ENCODE assay signal across 1 cellular context in the genomic region with DNA sequence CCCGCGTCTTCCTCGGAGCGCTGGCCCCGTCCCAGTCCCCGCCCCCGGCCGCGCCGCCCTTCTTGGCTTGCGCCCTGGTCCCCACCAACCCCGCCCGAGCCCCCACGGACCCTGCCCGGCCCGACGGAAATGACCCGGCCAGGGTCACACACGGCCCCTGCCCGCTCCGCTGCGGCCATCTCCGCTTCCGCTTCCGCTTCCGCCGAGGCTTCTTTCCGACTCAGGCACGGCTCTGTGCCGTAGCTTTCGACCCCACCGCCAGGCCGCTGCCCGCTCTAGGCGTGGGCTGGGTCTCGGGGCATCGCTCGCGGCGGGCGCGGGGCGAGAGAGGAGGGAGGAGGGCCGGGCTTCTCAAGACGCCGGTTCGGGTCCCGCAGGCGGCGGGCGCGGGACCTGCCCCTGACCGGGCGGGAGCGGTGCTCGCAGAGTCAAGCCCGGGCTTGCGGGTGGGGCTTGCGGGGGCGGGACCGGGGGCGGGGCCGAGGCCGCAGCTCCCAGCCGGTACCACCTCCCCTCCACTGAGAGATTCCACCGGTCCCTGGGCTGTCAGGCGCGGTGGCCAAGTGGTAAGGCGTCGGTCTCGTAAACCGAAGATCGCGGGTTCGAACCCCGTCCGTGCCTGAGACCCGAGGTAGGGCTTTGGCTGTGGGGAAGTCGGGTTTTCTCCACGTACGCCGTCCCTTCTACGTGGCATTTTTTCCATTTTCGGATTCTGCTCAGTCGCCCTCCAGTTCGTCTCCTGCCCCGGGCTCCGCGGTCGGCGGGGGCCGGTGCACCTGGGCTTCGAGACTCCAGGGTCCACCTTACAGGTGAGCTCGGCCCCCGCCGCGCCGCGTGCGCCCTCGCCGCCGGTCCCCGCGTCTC.
TF ChIP-seq lines count a peak whose summit lies in the region.

No MANE protein-coding gene starts in this region.

TF ChIP-seq in HepG2, 621 proteins besides CTCF, POLR2A, EP300 and RAD21 (continued from another document and continues in another):
- TF ChIP-seq PBX2 (CRISPR knock-in tag; IDR thresholded peaks at IDR 0.05) (no peak), CHCHD3 (CRISPR knock-in tag; IDR thresholded peaks at IDR 0.05) (no peak), TBX2 (CRISPR knock-in tag; IDR thresholded peaks at IDR 0.05; ENCODE audit: borderline replicate concordance) (peak; percentile 12; the same call in 1 of the 2 replicates), GFI1 (CRISPR knock-in tag; IDR thresholded peaks at IDR 0.05; ENCODE audit: borderline replicate concordance) (peak; percentile 78), RARG (CRISPR knock-in tag; IDR thresholded peaks at IDR 0.05; ENCODE audit: low read depth) (no peak), RAD51 (IDR thresholded peaks at IDR 0.05; ENCODE audit: borderline replicate concordance) (no peak), TBP (CRISPR knock-in tag; IDR thresholded peaks at IDR 0.05) (no peak), ZNF800 (CRISPR knock-in tag; IDR thresholded peaks at IDR 0.05) (no peak; the same call in 1 of the 2 replicates), ZNF430 (CRISPR knock-in tag; IDR thresholded peaks at IDR 0.05) (no peak; the same call in 1 of the 2 replicates), MYNN (CRISPR knock-in tag; IDR thresholded peaks at IDR 0.05; ENCODE audit: low read depth) (no peak), PPARG (CRISPR knock-in tag; conservative IDR thresholded peaks at IDR 0.05) (no peak), ZNF101 (CRISPR knock-in tag; IDR thresholded peaks at IDR 0.05; ENCODE audit: borderline replicate concordance, low read depth) (0 out of 2 replicates have a peak, but pooled peaks have one; percentile 56), TEAD3 (CRISPR knock-in tag; optimal IDR thresholded peaks at IDR 0.05; ENCODE audit: borderline replicate concordance) (peak; percentile 72), ZNF235 (CRISPR knock-in tag; IDR thresholded peaks at IDR 0.05; ENCODE audit: borderline replicate concordance) (peak; percentile 87; the same call in 1 of the 2 replicates), ZIK1 (CRISPR knock-in tag; IDR thresholded peaks at IDR 0.05; ENCODE audit: borderline replicate concordance, low read depth) (no peak), ERF (CRISPR knock-in tag; IDR thresholded peaks at IDR 0.05) (peak; percentile 86), SSRP1 (CRISPR knock-in tag; IDR thresholded peaks at IDR 0.05) (peak; percentile 92; the same call in 1 of the 2 replicates), ZNF567 (CRISPR knock-in tag; IDR thresholded peaks at IDR 0.05; ENCODE audit: borderline replicate concordance) (peak; percentile 72; the same call in 1 of the 2 replicates), PHF20 (CRISPR knock-in tag; IDR thresholded peaks at IDR 0.05) (peak; percentile 78), ZNF136 (CRISPR knock-in tag; IDR thresholded peaks at IDR 0.05; ENCODE audit: low read depth) (no peak), PRDM15 (CRISPR knock-in tag; IDR thresholded peaks at IDR 0.05) (0 out of 2 replicates have a peak, but pooled peaks have one; percentile 53), MTA1 (CRISPR knock-in tag; IDR thresholded peaks at IDR 0.05; ENCODE audit: borderline replicate concordance) (peak; percentile 49), SNAPC5 (CRISPR knock-in tag; IDR thresholded peaks at IDR 0.05; ENCODE audit: borderline replicate concordance) (0 out of 2 replicates have a peak, but pooled peaks have one; percentile 55), CREB1 (IDR thresholded peaks at IDR 0.05) (no peak), CREB1 (CRISPR knock-in tag; IDR thresholded peaks at IDR 0.05) (0 out of 2 replicates have a peak, but pooled peaks have one; percentile 7), MEF2D (CRISPR knock-in tag; IDR thresholded peaks at IDR 0.05) (no peak), ZNF543 (CRISPR knock-in tag; IDR thresholded peaks at IDR 0.05) (0 out of 2 replicates have a peak, but pooled peaks have one; percentile 65), KAT8 (CRISPR knock-in tag; IDR thresholded peaks at IDR 0.05) (peak; percentile 84), ZNF761 (CRISPR knock-in tag; conservative IDR thresholded peaks at IDR 0.05) (peak; percentile 68; the same call in 1 of the 2 replicates), ZEB1 (IDR thresholded peaks at IDR 0.05; ENCODE audit: insufficient replicate concordance, low read depth) (peak; percentile 84), TCF12 (IDR thresholded peaks at IDR 0.05) (no peak), TCF12 (CRISPR knock-in tag; IDR thresholded peaks at IDR 0.05) (peak; percentile 70), CHD4 (IDR thresholded peaks at IDR 0.05; ENCODE audit: borderline replicate concordance, low read length) (no peak), KLF13 (CRISPR knock-in tag; IDR thresholded peaks at IDR 0.05) (0 out of 2 replicates have a peak, but pooled peaks have one; percentile 67), ZNF317 (CRISPR knock-in tag; IDR thresholded peaks at IDR 0.05) (peak; percentile 66), ESRRA (CRISPR knock-in tag; IDR thresholded peaks at IDR 0.05; ENCODE audit: low read depth) (peak; percentile 46; the same call in 1 of the 2 replicates), SMAD1 (CRISPR knock-in tag; IDR thresholded peaks at IDR 0.05; ENCODE audit: borderline replicate concordance, low read depth) (0 out of 2 replicates have a peak, but pooled peaks have one; percentile 25), ZNF343 (CRISPR knock-in tag; IDR thresholded peaks at IDR 0.05) (peak; percentile 37; the same call in 1 of the 2 replicates), MATR3 (CRISPR knock-in tag; IDR thresholded peaks at IDR 0.05) (no peak), ARNT2 (CRISPR knock-in tag; IDR thresholded peaks at IDR 0.05; ENCODE audit: low read depth) (peak; percentile 83), ZBTB21 (CRISPR knock-in tag; IDR thresholded peaks at IDR 0.05) (no peak)
- TF ChIP-seq, protein P1, sequence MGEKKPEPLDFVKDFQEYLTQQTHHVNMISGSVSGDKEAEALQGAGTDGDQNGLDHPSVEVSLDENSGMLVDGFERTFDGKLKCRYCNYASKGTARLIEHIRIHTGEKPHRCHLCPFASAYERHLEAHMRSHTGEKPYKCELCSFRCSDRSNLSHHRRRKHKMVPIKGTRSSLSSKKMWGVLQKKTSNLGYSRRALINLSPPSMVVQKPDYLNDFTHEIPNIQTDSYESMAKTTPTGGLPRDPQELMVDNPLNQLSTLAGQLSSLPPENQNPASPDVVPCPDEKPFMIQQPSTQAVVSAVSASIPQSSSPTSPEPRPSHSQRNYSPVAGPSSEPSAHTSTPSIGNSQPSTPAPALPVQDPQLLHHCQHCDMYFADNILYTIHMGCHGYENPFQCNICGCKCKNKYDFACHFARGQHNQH (CRISPR knock-in tag; IDR thresholded peaks at IDR 0.05) = peak; percentile 91
- TF ChIP-seq, protein P2, sequence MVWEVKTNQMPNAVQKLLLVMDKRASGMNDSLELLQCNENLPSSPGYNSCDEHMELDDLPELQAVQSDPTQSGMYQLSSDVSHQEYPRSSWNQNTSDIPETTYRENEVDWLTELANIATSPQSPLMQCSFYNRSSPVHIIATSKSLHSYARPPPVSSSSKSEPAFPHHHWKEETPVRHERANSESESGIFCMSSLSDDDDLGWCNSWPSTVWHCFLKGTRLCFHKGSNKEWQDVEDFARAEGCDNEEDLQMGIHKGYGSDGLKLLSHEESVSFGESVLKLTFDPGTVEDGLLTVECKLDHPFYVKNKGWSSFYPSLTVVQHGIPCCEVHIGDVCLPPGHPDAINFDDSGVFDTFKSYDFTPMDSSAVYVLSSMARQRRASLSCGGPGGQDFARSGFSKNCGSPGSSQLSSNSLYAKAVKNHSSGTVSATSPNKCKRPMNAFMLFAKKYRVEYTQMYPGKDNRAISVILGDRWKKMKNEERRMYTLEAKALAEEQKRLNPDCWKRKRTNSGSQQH (CRISPR knock-in tag; IDR thresholded peaks at IDR 0.05; ENCODE audit: low read depth) = no peak
- TF ChIP-seq, protein P3, sequence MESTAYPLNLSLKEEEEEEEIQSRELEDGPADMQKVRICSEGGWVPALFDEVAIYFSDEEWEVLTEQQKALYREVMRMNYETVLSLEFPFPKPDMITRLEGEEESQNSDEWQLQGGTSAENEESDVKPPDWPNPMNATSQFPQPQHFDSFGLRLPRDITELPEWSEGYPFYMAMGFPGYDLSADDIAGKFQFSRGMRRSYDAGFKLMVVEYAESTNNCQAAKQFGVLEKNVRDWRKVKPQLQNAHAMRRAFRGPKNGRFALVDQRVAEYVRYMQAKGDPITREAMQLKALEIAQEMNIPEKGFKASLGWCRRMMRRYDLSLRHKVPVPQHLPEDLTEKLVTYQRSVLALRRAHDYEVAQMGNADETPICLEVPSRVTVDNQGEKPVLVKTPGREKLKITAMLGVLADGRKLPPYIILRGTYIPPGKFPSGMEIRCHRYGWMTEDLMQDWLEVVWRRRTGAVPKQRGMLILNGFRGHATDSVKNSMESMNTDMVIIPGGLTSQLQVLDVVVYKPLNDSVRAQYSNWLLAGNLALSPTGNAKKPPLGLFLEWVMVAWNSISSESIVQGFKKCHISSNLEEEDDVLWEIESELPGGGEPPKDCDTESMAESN (CRISPR knock-in tag; conservative IDR thresholded peaks at IDR 0.05) = peak; percentile 90
- TF ChIP-seq, protein P4, sequence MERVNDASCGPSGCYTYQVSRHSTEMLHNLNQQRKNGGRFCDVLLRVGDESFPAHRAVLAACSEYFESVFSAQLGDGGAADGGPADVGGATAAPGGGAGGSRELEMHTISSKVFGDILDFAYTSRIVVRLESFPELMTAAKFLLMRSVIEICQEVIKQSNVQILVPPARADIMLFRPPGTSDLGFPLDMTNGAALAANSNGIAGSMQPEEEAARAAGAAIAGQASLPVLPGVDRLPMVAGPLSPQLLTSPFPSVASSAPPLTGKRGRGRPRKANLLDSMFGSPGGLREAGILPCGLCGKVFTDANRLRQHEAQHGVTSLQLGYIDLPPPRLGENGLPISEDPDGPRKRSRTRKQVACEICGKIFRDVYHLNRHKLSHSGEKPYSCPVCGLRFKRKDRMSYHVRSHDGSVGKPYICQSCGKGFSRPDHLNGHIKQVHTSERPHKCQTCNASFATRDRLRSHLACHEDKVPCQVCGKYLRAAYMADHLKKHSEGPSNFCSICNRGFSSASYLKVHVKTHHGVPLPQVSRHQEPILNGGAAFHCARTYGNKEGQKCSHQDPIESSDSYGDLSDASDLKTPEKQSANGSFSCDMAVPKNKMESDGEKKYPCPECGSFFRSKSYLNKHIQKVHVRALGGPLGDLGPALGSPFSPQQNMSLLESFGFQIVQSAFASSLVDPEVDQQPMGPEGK (CRISPR knock-in tag; IDR thresholded peaks at IDR 0.05) = peak; percentile 32; the same call in 1 of the 2 replicates
- TF ChIP-seq, protein P5, sequence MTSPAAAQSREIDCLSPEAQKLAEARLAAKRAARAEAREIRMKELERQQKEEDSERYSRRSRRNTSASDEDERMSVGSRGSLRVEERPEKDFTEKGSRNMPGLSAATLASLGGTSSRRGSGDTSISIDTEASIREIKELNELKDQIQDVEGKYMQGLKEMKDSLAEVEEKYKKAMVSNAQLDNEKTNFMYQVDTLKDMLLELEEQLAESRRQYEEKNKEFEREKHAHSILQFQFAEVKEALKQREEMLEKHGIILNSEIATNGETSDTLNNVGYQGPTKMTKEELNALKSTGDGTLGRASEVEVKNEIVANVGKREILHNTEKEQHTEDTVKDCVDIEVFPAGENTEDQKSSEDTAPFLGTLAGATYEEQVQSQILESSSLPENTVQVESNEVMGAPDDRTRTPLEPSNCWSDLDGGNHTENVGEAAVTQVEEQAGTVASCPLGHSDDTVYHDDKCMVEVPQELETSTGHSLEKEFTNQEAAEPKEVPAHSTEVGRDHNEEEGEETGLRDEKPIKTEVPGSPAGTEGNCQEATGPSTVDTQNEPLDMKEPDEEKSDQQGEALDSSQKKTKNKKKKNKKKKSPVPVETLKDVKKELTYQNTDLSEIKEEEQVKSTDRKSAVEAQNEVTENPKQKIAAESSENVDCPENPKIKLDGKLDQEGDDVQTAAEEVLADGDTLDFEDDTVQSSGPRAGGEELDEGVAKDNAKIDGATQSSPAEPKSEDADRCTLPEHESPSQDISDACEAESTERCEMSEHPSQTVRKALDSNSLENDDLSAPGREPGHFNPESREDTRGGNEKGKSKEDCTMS (CRISPR knock-in tag; conservative IDR thresholded peaks at IDR 0.05) = no peak
